In the genomic region with DNA sequence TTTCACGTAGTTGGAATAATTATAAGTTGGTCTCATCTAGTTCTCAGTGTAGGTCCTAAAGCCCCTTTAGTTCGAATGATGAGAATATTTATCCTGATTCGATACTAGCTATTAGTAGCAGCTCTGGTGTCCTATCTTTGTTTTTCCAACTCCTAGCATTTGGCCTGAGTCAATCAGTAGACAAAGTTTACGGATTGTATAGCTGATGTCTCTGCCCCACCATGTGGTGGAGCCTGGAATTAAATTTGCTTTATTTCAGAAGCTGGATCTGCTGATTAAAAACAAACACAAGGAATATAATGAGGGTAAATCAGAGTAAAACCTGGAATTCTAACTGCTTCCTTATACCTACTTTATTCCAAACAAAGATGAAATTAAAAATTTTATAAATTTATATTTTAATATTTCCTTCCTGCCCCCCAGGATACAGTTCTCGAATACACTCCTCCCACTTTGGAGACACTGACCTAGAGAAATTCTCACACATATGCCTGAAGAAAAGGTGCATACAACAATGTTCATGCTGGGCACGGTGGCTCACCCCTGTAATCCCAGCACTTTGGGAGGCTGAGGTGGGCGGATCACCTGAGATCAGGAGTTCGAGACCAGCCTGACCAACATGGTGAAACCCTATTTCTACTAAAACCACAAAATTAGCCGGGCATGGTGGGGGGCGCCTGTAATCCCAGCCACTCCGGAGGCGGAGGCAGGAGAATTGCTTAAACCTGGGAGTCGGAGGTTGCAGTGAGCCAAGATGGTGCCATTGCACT, we compare ENCODE assay signal across 9 cellular contexts. TPM values are rescaled to one million over a fixed set of nuclear protein-coding genes. Genes with fewer than 3 reads are reported as not detected.
DNase-seq lines count a peak whose midpoint lies in the region; ATAC-seq and TF ChIP-seq lines count a peak whose summit lies in the region.
"Had no signal": no experiment of that assay in that cellular context is flagged by ENCODE, and none has a peak within 500 bp of the region (broad histone marks: within the 10 kb centered on the region; RNA-seq: fewer than 3 reads in every experiment).

No MANE protein-coding gene starts in this region.

- DNase-seq in COLO668 (lab: John Stamatoyannopoulos, UW; ENCODE audit: unreplicated experiment) (peak; percentile 32), NCI-H774 (lab: John Stamatoyannopoulos, UW) (peak; percentile 6), coronary artery (ENCODE audit: low spot score) (no peak), right lobe of liver (no peak)
- DNase-seq in stimulated activated CD4-positive, alpha-beta T cell treated with anti-CD3 and anti-CD28 coated beads, Interleukin-4, amount 100 ng/mL, for 24 hours = no peak

- H3K27ac ChIP-seq in coronary artery (no peak overlapping the region), right lobe of liver (no peak overlapping the region)
- H3K27ac ChIP-seq: SK-N-MC had no signal

- TF ChIP-seq POLR2A in right lobe of liver (IDR thresholded peaks at IDR 0.05) = no peak

- H3K4me1 ChIP-seq in right lobe of liver = no peaks in the 10 kb centered on the region

- intact Hi-C loops in right lobe of liver (cut with DNase I) = no loop called here

- WGBS in right lobe of liver (ENCODE audit: insufficient coverage, low coverage, low lambda C conversion rate, missing lambda C conversion rate) = 47% methylated on average over 11 of the region's 13 CpGs

- no peak overlapping the region for H3K4me3 ChIP-seq in coronary artery
- no peak overlapping the region for H3K4me3 ChIP-seq in right lobe of liver
- H3K4me3 ChIP-seq: SK-N-MC had no signal

- H3K36me3 ChIP-seq in right lobe of liver = no peaks in the 10 kb centered on the region

- H3K27me3 ChIP-seq in right lobe of liver = no peaks in the 10 kb centered on the region

- H3K9me3 ChIP-seq in right lobe of liver = no peaks in the 10 kb centered on the region

- ATAC-seq in GM19351 (IDR thresholded peaks at IDR 0.05; ENCODE audit: unreplicated experiment) (peak; percentile 44), right lobe of liver (peak; percentile 84 to 91 (median 89)), GM18498 (IDR thresholded peaks at IDR 0.05; ENCODE audit: unreplicated experiment) (no peak), HG03039 (IDR thresholded peaks at IDR 0.05; ENCODE audit: unreplicated experiment) (no peak)

- TF ChIP-seq CTCF in coronary artery (IDR thresholded peaks at IDR 0.05) (peak; percentile 24), right lobe of liver (IDR thresholded peaks at IDR 0.05) (peak; percentile 61 to 74 (median 70))

RNA-seq across cellular contexts. Expression of gene BRMS1L, which starts 7.6 kb away (rescaled TPM):
- total RNA-seq in right lobe of liver = 1 to 10 TPM; 2.3 to 6.2 (median 3.3) TPM

RNA-seq across cellular contexts. Expression of gene RALGAPA1, which starts 9.4 kb away (rescaled TPM):
- 10 to 100 TPM; 16.2 to 23.3 (median 19.7) TPM for total RNA-seq in right lobe of liver

Comparison
In these comparisons a context has a peak if more than half of its experiments do, and no peak if none do; other contexts are left out.
1. DNase-seq: peak in COLO668 (single experiment) and NCI-H774 (single experiment); none in coronary artery (single experiment), right lobe of liver (0 of 3) and stimulated activated CD4-positive, alpha-beta T cell treated with anti-CD3 and anti-CD28 coated beads, Interleukin-4, amount 100 ng/mL, for 24 hours (single experiment).
2. ATAC-seq: peak in GM19351 (single experiment) and right lobe of liver (4 of 4); none in GM18498 (single experiment) and HG03039 (single experiment).